Comparison of ENCODE assay signal across 8 cellular contexts in genomic region chr6:139533573-139534471, GRCh38.
A peak's percentile ranks its signal among the peaks of the same experiment; 100 is the strongest.
DNase-seq lines count a peak whose midpoint lies in the region; ATAC-seq, FAIRE-seq and TF ChIP-seq lines count a peak whose summit lies in the region.

No MANE protein-coding gene starts in this region.

- TF ChIP-seq CTCF in bronchial epithelial cell (IDR thresholded peaks at IDR 0.05; ENCODE audit: insufficient read depth, low read length, severe bottlenecking) (no peak), mucosa of descending colon (IDR thresholded peaks at IDR 0.05) (no peak)

- H3K4me1 ChIP-seq in mucosa of descending colon (ENCODE audit: low read depth), result peaks cover 53% of the 10 kb centered on the region

- FAIRE-seq in bronchial epithelial cell (lab: Jason Lieb, UNC) (no peak), GM12891 (lab: Jason Lieb, UNC) (no peak)

- H3K4me3 ChIP-seq in bronchial epithelial cell (ENCODE audit: low read depth, low read length) (peak overlapping the region; percentile 7), mucosa of descending colon (no peak overlapping the region)

- TF ChIP-seq POLR2A in GM12891 (IDR thresholded peaks at IDR 0.05; ENCODE audit: low read depth, low read length), result no peak

- DNase-seq in CMK (ENCODE audit: low read depth) (peak; percentile 44), LHCN-M2 (ENCODE audit: low read depth) (peak; percentile 86), bronchial epithelial cell (ENCODE audit: low read depth) (peak; percentile 80), mucosa of descending colon (peak; percentile 76 to 81 (median 79)), GM12891 (ENCODE audit: insufficient read length, low spot score) (no peak), HuH-7.5 (ENCODE audit: low spot score) (no peak), nucleus accumbens (lab: John Stamatoyannopoulos, UW) (no peak)

- no peaks in the 10 kb centered on the region for H3K27me3 ChIP-seq in bronchial epithelial cell (ENCODE audit: control insufficient read depth, insufficient read depth, low read length)

- ATAC-seq in mucosa of descending colon (peak; percentile 91), HG03135 (IDR thresholded peaks at IDR 0.05; ENCODE audit: unreplicated experiment) (no peak)

- intact Hi-C loops in mucosa of descending colon (cut with DNase I, micrococcal nuclease), result loop anchor here in 1 of 2 donors (10.0 kb wide), 1 partner anchor 159 kb away; the partner anchor contains the start of gene CITED2

- H3K36me3 ChIP-seq in bronchial epithelial cell (ENCODE audit: control insufficient read depth, insufficient read depth, low read length) (no peaks in the 10 kb centered on the region), mucosa of descending colon (ENCODE audit: low read depth) (no peaks in the 10 kb centered on the region)

- H3K9me3 ChIP-seq in mucosa of descending colon, result no peaks in the 10 kb centered on the region

TF ChIP-seq in GM12891, 5 proteins besides CTCF, POLR2A, EP300 and RAD21:
- no peak for TF ChIP-seq PAX5 (IDR thresholded peaks at IDR 0.05; ENCODE audit: insufficient read depth, low read length, severe bottlenecking)
- TF ChIP-seq POU2F2 (IDR thresholded peaks at IDR 0.05; ENCODE audit: low read depth, low read length), result no peak
- no peak for TF ChIP-seq TAF1 (IDR thresholded peaks at IDR 0.05; ENCODE audit: low read depth, low read length)
- no peak for TF ChIP-seq SPI1 (IDR thresholded peaks at IDR 0.05; ENCODE audit: low read depth, low read length)
- no peak for TF ChIP-seq POLR2AphosphoS5 (IDR thresholded peaks at IDR 0.05; ENCODE audit: low read depth, low read length)

Comparison
In these comparisons a context has a peak if more than half of its experiments do, and no peak if none do; other contexts are left out.
1. DNase-seq: peak in CMK (single experiment), LHCN-M2 (single experiment), bronchial epithelial cell (single experiment) and mucosa of descending colon (3 of 3); none in GM12891 (single experiment), HuH-7.5 (single experiment) and nucleus accumbens (0 of 56).